Comparison of ENCODE assay signal across 8 cellular contexts in genomic region chr17:45394913-45395568, GRCh38. TPM values are rescaled to one million over a fixed set of nuclear protein-coding genes. Genes with fewer than 3 reads are reported as not detected.
DNase-seq lines count a peak whose midpoint lies in the region; ATAC-seq and TF ChIP-seq lines count a peak whose summit lies in the region.

No MANE protein-coding gene starts in this region.

- no peaks in the 10 kb centered on the region for H3K27me3 ChIP-seq in gastroesophageal sphincter
- H3K27me3 ChIP-seq in neutrophil: peaks cover 7% of the 10 kb centered on the region
- no peaks in the 10 kb centered on the region for H3K27me3 ChIP-seq in effector memory CD4-positive, alpha-beta T cell (replicated peaks; ENCODE audit: control insufficient read depth, insufficient read depth, low read length, poor library complexity, severe bottlenecking)

- TF ChIP-seq CTCF in gastroesophageal sphincter (IDR thresholded peaks at IDR 0.05) (peak in 3 of 4 experiments; percentile 66 to 82 (median 81)), neutrophil (IDR thresholded peaks at IDR 0.05) (peak; percentile 53)

- H3K36me3 ChIP-seq in gastroesophageal sphincter (peaks cover 0 to 25% of the 10 kb centered on the region in 2 donors), neutrophil (peaks cover 69% of the 10 kb centered on the region)
- H3K36me3 ChIP-seq in effector memory CD4-positive, alpha-beta T cell (ENCODE audit: control insufficient read depth, insufficient read depth, low read length): peaks cover 58% of the 10 kb centered on the region

- ATAC-seq in gastroesophageal sphincter: peak; percentile 84

- 2% methylated on average over 11 of the region's 30 CpGs; no CpG with 5 or more reads in 1 of the 2 donors for WGBS in gastroesophageal sphincter (ENCODE audit: low coverage in 1 of 2), 2 donors

- TF ChIP-seq POLR2A in gastroesophageal sphincter (IDR thresholded peaks at IDR 0.05): no peak

- DNase-seq in Ammon's horn (ENCODE audit: low spot score) (peak; percentile 79), H4 (ENCODE audit: low spot score) (peak; percentile 69), NCI-H82 treated with DMSO at 0.1 percent for 48 hours (lab: John Stamatoyannopoulos, UW; ENCODE audit: unreplicated experiment) (peak; percentile 39), GF-D8 (lab: John Stamatoyannopoulos, UW) (no peak)
- DNase-seq in activated T-cell treated with anti-CD3 and anti-CD28 coated beads, Interleukin-2, amount 50 U/mL, for 48 hours: peak; percentile 56 to 61
- no peak for DNase-seq in effector memory CD4-positive, alpha-beta T cell

- peaks cover 0 to 15% (median 3%) of the 10 kb centered on the region in 3 donors for H3K4me1 ChIP-seq in gastroesophageal sphincter
- no peaks in the 10 kb centered on the region for H3K4me1 ChIP-seq in neutrophil (ENCODE audit: control insufficient read depth in 1 of 2, insufficient read depth in 1 of 2, low read depth in 1 of 2, low read length in 1 of 2)
- H3K4me1 ChIP-seq in effector memory CD4-positive, alpha-beta T cell (ENCODE audit: control insufficient read depth, insufficient read depth, low read length, poor library complexity, severe bottlenecking): no peaks in the 10 kb centered on the region

- H3K4me3 ChIP-seq in gastroesophageal sphincter (peak overlapping the region; percentile 10 to 34), neutrophil (ENCODE audit: low read depth in 1 of 2, low read length in 1 of 2) (no peak overlapping the region)
- no peak overlapping the region for H3K4me3 ChIP-seq in effector memory CD4-positive, alpha-beta T cell (ENCODE audit: insufficient read depth, low read depth, low read length, poor library complexity, severe bottlenecking)

- H3K9me3 ChIP-seq in gastroesophageal sphincter (no peaks in the 10 kb centered on the region), neutrophil (no peaks in the 10 kb centered on the region)
- H3K9me3 ChIP-seq in effector memory CD4-positive, alpha-beta T cell (ENCODE audit: control insufficient read depth, low read length): no peaks in the 10 kb centered on the region

- no peak for TF ChIP-seq EP300 in gastroesophageal sphincter (IDR thresholded peaks at IDR 0.05)

- H3K27ac ChIP-seq in gastroesophageal sphincter (no peak overlapping the region), neutrophil (peak overlapping the region; percentile 7)
- H3K27ac ChIP-seq in effector memory CD4-positive, alpha-beta T cell (ENCODE audit: insufficient read depth, low read length, poor library complexity, severe bottlenecking): no peak overlapping the region

RNA-seq across cellular contexts. Expression of gene ARHGAP27, which starts 37.6 kb away (rescaled TPM):
- total RNA-seq in H4 (2014; rRNA removed; shearing (Covaris generic)): 0.46 and 1.4 TPM in 2 replicates
- total RNA-seq in gastroesophageal sphincter: 10 to 100 TPM; 11.6 to 18.1 (median 12.8) TPM

Comparison
In these comparisons a context has a peak if more than half of its experiments do, and no peak if none do; other contexts are left out.
1. DNase-seq: peak in Ammon's horn (single experiment), H4 (single experiment), NCI-H82 treated with DMSO at 0.1 percent for 48 hours (single experiment) and activated T-cell treated with anti-CD3 and anti-CD28 coated beads, Interleukin-2, amount 50 U/mL, for 48 hours (2 of 2); none in GF-D8 (single experiment) and effector memory CD4-positive, alpha-beta T cell (0 of 3).
2. H3K4me3 ChIP-seq: peak in gastroesophageal sphincter (2 of 2); none in neutrophil (0 of 2) and effector memory CD4-positive, alpha-beta T cell (single experiment).